ENCODE assay signal across 9 cellular contexts in genomic region chr9:35829764-35830096, GRCh38. TPM values are rescaled to one million over a fixed set of nuclear protein-coding genes. Genes with fewer than 3 reads are reported as not detected.
DNase-seq lines count a peak whose midpoint lies in the region; ATAC-seq and TF ChIP-seq lines count a peak whose summit lies in the region.
"Had no signal": no experiment of that assay in that cellular context is flagged by ENCODE, and none has a peak within 500 bp of the region (broad histone marks: within the 10 kb centered on the region; RNA-seq: fewer than 3 reads in every experiment).

No MANE protein-coding gene starts in this region.

- H3K9me3 Mint-ChIP-seq in activated CD4-positive, alpha-beta T cell treated with anti-CD3 and anti-CD28 coated beads for 36 hours (ENCODE audit: low read depth): no peaks in the 10 kb centered on the region
- no peaks in the 10 kb centered on the region for H3K9me3 Mint-ChIP-seq in activated naive CD8-positive, alpha-beta T cell treated with anti-CD3 and anti-CD28 coated beads, Interleukin-2, amount 10 ng/mL, durations not matched to agents 7 days and 5 days

- H3K9me3 ChIP-seq in thoracic aorta: no peaks in the 10 kb centered on the region

- in situ Hi-C loops in KBM-7 (cut with MboI; ENCODE audit: low pct_unique_long_range_greater_than_20kb, low sequenced_read_pairs): no loop called here

- peaks cover 15 to 68% of the 10 kb centered on the region in 2 donors for H3K4me1 ChIP-seq in thoracic aorta (ENCODE audit: control insufficient read depth in 1 of 2, low read depth in 2 of 2)

- H3K36me3 ChIP-seq in thoracic aorta: no peaks in the 10 kb centered on the region

- POLR2A ChIA-PET in activated CD4-positive, alpha-beta T cell treated with anti-CD3 and anti-CD28 coated beads for 36 hours (lab: Charles Lee): interaction anchor here (1.0 kb wide), 1 partner anchor 18 kb away, joined by 3 read pairs; no protein-coding TSS in a partner anchor
- POLR2A ChIA-PET in activated naive CD8-positive, alpha-beta T cell treated with anti-CD3 and anti-CD28 coated beads, Interleukin-2, amount 10 ng/mL, durations not matched to agents 7 days and 5 days (lab: Charles Lee): interaction anchor here (0.7 kb wide), 1 partner anchor 64 kb away, joined by 3 read pairs; no protein-coding TSS in a partner anchor

- peak overlapping the region; percentile 74 for H3K4me3 Mint-ChIP-seq in activated CD4-positive, alpha-beta T cell treated with anti-CD3 and anti-CD28 coated beads for 36 hours
- H3K4me3 Mint-ChIP-seq in activated naive CD8-positive, alpha-beta T cell treated with anti-CD3 and anti-CD28 coated beads, Interleukin-2, amount 10 ng/mL, durations not matched to agents 7 days and 5 days: peak overlapping the region; percentile 91

- H3K4me3 ChIP-seq in thoracic aorta: peak overlapping the region; percentile 88

- peaks cover 13% of the 10 kb centered on the region for H3K4me1 Mint-ChIP-seq in activated CD4-positive, alpha-beta T cell treated with anti-CD3 and anti-CD28 coated beads for 36 hours
- H3K4me1 Mint-ChIP-seq in activated naive CD8-positive, alpha-beta T cell treated with anti-CD3 and anti-CD28 coated beads, Interleukin-2, amount 10 ng/mL, durations not matched to agents 7 days and 5 days: peaks cover 26% of the 10 kb centered on the region

- H3K27ac Mint-ChIP-seq in activated CD4-positive, alpha-beta T cell treated with anti-CD3 and anti-CD28 coated beads for 36 hours: peak overlapping the region; percentile 72
- H3K27ac Mint-ChIP-seq in activated naive CD8-positive, alpha-beta T cell treated with anti-CD3 and anti-CD28 coated beads, Interleukin-2, amount 10 ng/mL, durations not matched to agents 7 days and 5 days: peak overlapping the region; percentile 82

- H3K27me3 ChIP-seq in layer of hippocampus (ENCODE audit: control insufficient read depth, insufficient read depth, low read length): no peaks in the 10 kb centered on the region
- no peaks in the 10 kb centered on the region for H3K27me3 ChIP-seq in thoracic aorta (replicated peaks; ENCODE audit: insufficient read depth)

- intact Hi-C loops in activated CD4-positive, alpha-beta T cell treated with anti-CD3 and anti-CD28 coated beads for 36 hours (cut with DNase I, micrococcal nuclease): loop anchor here in 1 of 2 experiments (1.0 to 5.0 kb wide), 5 partner anchors 14 to 573 kb away; partner anchors contain the start of genes ARHGEF39, CREB3, HINT2 and RNF38

- no peak for DNase-seq in activated CD4-positive, alpha-beta T cell treated with anti-CD3 and anti-CD28 coated beads for 36 hours
- DNase-seq in activated CD4-positive, alpha-beta T cell treated with anti-CD3 and anti-CD28 coated beads, Interleukin-2, amount 50 U/mL, for 48 hours: no peak
- DNase-seq in activated naive CD8-positive, alpha-beta T cell treated with anti-CD3 and anti-CD28 coated beads, Interleukin-2, amount 10 ng/mL, durations not matched to agents 7 days and 5 days: no peak
- DNase-seq in thoracic aorta (ENCODE audit: low spot score) (no peak), KBM-7 (no peak)
- DNase-seq in stimulated activated naive CD4-positive, alpha-beta T cell (lab: John Stamatoyannopoulos, UW): no peak

- ATAC-seq in activated CD4-positive, alpha-beta T cell treated with anti-CD3 and anti-CD28 coated beads for 36 hours: no peak
- ATAC-seq in activated naive CD8-positive, alpha-beta T cell treated with anti-CD3 and anti-CD28 coated beads, Interleukin-2, amount 10 ng/mL, durations not matched to agents 7 days and 5 days (ENCODE audit: low read depth): no peak
- ATAC-seq in thoracic aorta (ENCODE audit: insufficient number of reproducible peaks, low FRiP score, low read depth): no peak
- ATAC-seq in HG03097 (IDR thresholded peaks at IDR 0.05; ENCODE audit: low FRiP score, unreplicated experiment): no peak

- H3K27ac ChIP-seq in layer of hippocampus (ENCODE audit: low read depth, low read length): peak overlapping the region; percentile 74
- H3K27ac ChIP-seq in thoracic aorta: peak overlapping the region; percentile 87 to 88

- TF ChIP-seq CTCF in thoracic aorta (IDR thresholded peaks at IDR 0.05): no peak

- CTCF ChIA-PET in activated CD4-positive, alpha-beta T cell treated with anti-CD3 and anti-CD28 coated beads for 36 hours (lab: Charles Lee): interaction anchor here (0.6 kb wide), 1 partner anchor 1212 kb away, joined by 3 read pairs; no protein-coding TSS in a partner anchor

- no peaks in the 10 kb centered on the region for H3K27me3 Mint-ChIP-seq in activated CD4-positive, alpha-beta T cell treated with anti-CD3 and anti-CD28 coated beads for 36 hours
- H3K27me3 Mint-ChIP-seq in activated naive CD8-positive, alpha-beta T cell treated with anti-CD3 and anti-CD28 coated beads, Interleukin-2, amount 10 ng/mL, durations not matched to agents 7 days and 5 days: peaks cover 5% of the 10 kb centered on the region

- H3K36me3 Mint-ChIP-seq in activated CD4-positive, alpha-beta T cell treated with anti-CD3 and anti-CD28 coated beads for 36 hours (ENCODE audit: low read depth): no peaks in the 10 kb centered on the region
- no peaks in the 10 kb centered on the region for H3K36me3 Mint-ChIP-seq in activated naive CD8-positive, alpha-beta T cell treated with anti-CD3 and anti-CD28 coated beads, Interleukin-2, amount 10 ng/mL, durations not matched to agents 7 days and 5 days

RNA-seq across cellular contexts. Expression of gene TMEM8B, which starts 0.7 kb away (rescaled TPM):
- total RNA-seq in activated CD4-positive, alpha-beta T cell treated with anti-CD3 and anti-CD28 coated beads for 36 hours: 1 to 10 TPM; 5.8 to 6.9 TPM
- 1 to 10 TPM; 5.9 to 6.1 TPM for total RNA-seq in activated naive CD8-positive, alpha-beta T cell treated with anti-CD3 and anti-CD28 coated beads, Interleukin-2, amount 10 ng/mL, durations not matched to agents 7 days and 5 days
- total RNA-seq in thoracic aorta: 10 to 100 TPM; 14.6 to 24.2 TPM

RNA-seq across cellular contexts. Expression of gene FAM221B, which starts 1.2 kb away (rescaled TPM):
- not detected for total RNA-seq in activated CD4-positive, alpha-beta T cell treated with anti-CD3 and anti-CD28 coated beads for 36 hours
- not detected for total RNA-seq in activated naive CD8-positive, alpha-beta T cell treated with anti-CD3 and anti-CD28 coated beads, Interleukin-2, amount 10 ng/mL, durations not matched to agents 7 days and 5 days
- total RNA-seq in thoracic aorta: not detected
- total RNA-seq: temporal lobe had no signal

RNA-seq across cellular contexts. Expression of gene HINT2, which starts 14.9 kb away (rescaled TPM):
- 10 to 100 TPM; 47.4 to 61.1 TPM for total RNA-seq in activated CD4-positive, alpha-beta T cell treated with anti-CD3 and anti-CD28 coated beads for 36 hours
- 10 to 100 TPM; 54.3 to 56.4 TPM for total RNA-seq in activated naive CD8-positive, alpha-beta T cell treated with anti-CD3 and anti-CD28 coated beads, Interleukin-2, amount 10 ng/mL, durations not matched to agents 7 days and 5 days
- 10 to 100 TPM; 18.4 to 45.4 TPM for total RNA-seq in thoracic aorta

RNA-seq across cellular contexts. Expression of gene SPAG8, which starts 17.7 kb away (rescaled TPM):
- 1 to 10 TPM in 1 of 2 experiments, under 1 TPM in 1; 0.85 to 1.7 TPM for total RNA-seq in activated CD4-positive, alpha-beta T cell treated with anti-CD3 and anti-CD28 coated beads for 36 hours
- total RNA-seq in activated naive CD8-positive, alpha-beta T cell treated with anti-CD3 and anti-CD28 coated beads, Interleukin-2, amount 10 ng/mL, durations not matched to agents 7 days and 5 days: 1 to 10 TPM; 3.4 to 4.6 TPM
- total RNA-seq in thoracic aorta: 1 to 10 TPM in 1 of 2 donors, under 1 TPM in 1; 0.21 to 5.7 TPM

RNA-seq across cellular contexts. Expression of gene NPR2, which starts 38.3 kb away (rescaled TPM):
- total RNA-seq in activated CD4-positive, alpha-beta T cell treated with anti-CD3 and anti-CD28 coated beads for 36 hours: 10 to 100 TPM in 1 of 2 experiments, 1 to 10 TPM in 1; 9.3 to 10.5 TPM
- 10 to 100 TPM; 13.5 to 13.7 TPM for total RNA-seq in activated naive CD8-positive, alpha-beta T cell treated with anti-CD3 and anti-CD28 coated beads, Interleukin-2, amount 10 ng/mL, durations not matched to agents 7 days and 5 days
- total RNA-seq in thoracic aorta: 10 to 100 TPM; 30.8 to 38.2 TPM
